Comparison of ENCODE assay signal across 8 cellular contexts in genomic region chr12:124919646-124920352, GRCh38. TPM values are rescaled to one million over a fixed set of nuclear protein-coding genes. Genes with fewer than 3 reads are reported as not detected.
DNase-seq lines count a peak whose midpoint lies in the region; ATAC-seq and TF ChIP-seq lines count a peak whose summit lies in the region.

No MANE protein-coding gene starts in this region.

- H3K27me3 Mint-ChIP-seq in T-helper 2 cell treated with Interferon-gamma antibody and Interleukin-4, amounts not matched to agents 5 μg/mL and 100 μg/mL, for 36 hours (ENCODE audit: low read depth), result peaks cover 4% of the 10 kb centered on the region

- no peak for TF ChIP-seq POLR2A in prostate gland (IDR thresholded peaks at IDR 0.05)

- H3K4me1 ChIP-seq in esophagus (ENCODE audit: control insufficient read depth in 2 of 2, insufficient read depth in 2 of 2, low read length in 1 of 2) (peaks cover 0 to 4% of the 10 kb centered on the region in 2 donors), prostate gland (replicated peaks) (peaks cover 4% of the 10 kb centered on the region)

- H3K27me3 ChIP-seq in esophagus (ENCODE audit: control insufficient read depth in 1 of 2, insufficient read depth in 2 of 2, low read length in 2 of 2) (no peaks in the 10 kb centered on the region), prostate gland (replicated peaks; ENCODE audit: insufficient read depth) (no peaks in the 10 kb centered on the region)

- peaks cover 59% of the 10 kb centered on the region for H3K4me1 Mint-ChIP-seq in T-helper 2 cell treated with Interferon-gamma antibody and Interleukin-4, amounts not matched to agents 5 μg/mL and 100 μg/mL, for 36 hours (ENCODE audit: low read depth)

- H3K9me3 ChIP-seq in esophagus (ENCODE audit: control insufficient read depth in 2 of 2, insufficient read depth in 1 of 2, low read depth in 1 of 2, low read length in 1 of 2) (no peaks in the 10 kb centered on the region), prostate gland (no peaks in the 10 kb centered on the region)

- no peaks in the 10 kb centered on the region for H3K36me3 ChIP-seq in esophagus (ENCODE audit: control insufficient read depth in 2 of 2, insufficient read depth in 2 of 2, low read length in 1 of 2)
- no peaks in the 10 kb centered on the region for H3K36me3 ChIP-seq in prostate gland

- peak overlapping the region in 1 of 2 donors; percentile 37 for H3K4me3 ChIP-seq in esophagus (ENCODE audit: low read depth in 1 of 2, low read length in 2 of 2)
- H3K4me3 ChIP-seq in prostate gland, result no peak overlapping the region

- H3K9me3 Mint-ChIP-seq in T-helper 2 cell treated with Interferon-gamma antibody and Interleukin-4, amounts not matched to agents 5 μg/mL and 100 μg/mL, for 36 hours, result no peaks in the 10 kb centered on the region

- H3K36me3 Mint-ChIP-seq in T-helper 2 cell treated with Interferon-gamma antibody and Interleukin-4, amounts not matched to agents 5 μg/mL and 100 μg/mL, for 36 hours (ENCODE audit: low read depth), result no peaks in the 10 kb centered on the region

- DNase-seq in T-helper 2 cell treated with Interferon-gamma antibody and Interleukin-4, amounts not matched to agents 5 μg/mL and 100 μg/mL, for 36 hours (ENCODE audit: low spot score), result peak; percentile 74
- DNase-seq in prostate gland (ENCODE audit: low spot score) (no peak), DMS 273 treated with DMSO at 0.1 percent for 48 hours (lab: John Stamatoyannopoulos, UW) (no peak), SIG-M5 (lab: John Stamatoyannopoulos, UW) (no peak)
- no peak for DNase-seq in stimulated activated naive CD4-positive, alpha-beta T cell (lab: John Stamatoyannopoulos, UW)

- ATAC-seq in GM21529 (IDR thresholded peaks at IDR 0.05; ENCODE audit: unreplicated experiment) (peak; percentile 9), HG03469 (IDR thresholded peaks at IDR 0.05; ENCODE audit: unreplicated experiment) (no peak)

- WGBS in esophagus, 2 donors, result 45 to 47% methylated on average over 15 of the region's 15 CpGs
- 63% methylated on average over 15 of the region's 15 CpGs for WGBS in prostate gland

- H3K27ac ChIP-seq in esophagus (ENCODE audit: low read depth in 2 of 2, low read length in 1 of 2) (peak overlapping the region; percentile 99 to 100), prostate gland (peak overlapping the region; percentile 99 to 100)

- peak overlapping the region; percentile 90 for H3K4me3 Mint-ChIP-seq in T-helper 2 cell treated with Interferon-gamma antibody and Interleukin-4, amounts not matched to agents 5 μg/mL and 100 μg/mL, for 36 hours

- H3K27ac Mint-ChIP-seq in T-helper 2 cell treated with Interferon-gamma antibody and Interleukin-4, amounts not matched to agents 5 μg/mL and 100 μg/mL, for 36 hours, result peak overlapping the region; percentile 100

- intact Hi-C loops in prostate gland (cut with DNase I), result no loop called here

- no peak for TF ChIP-seq CTCF in prostate gland (IDR thresholded peaks at IDR 0.05)

RNA-seq across cellular contexts. Expression of gene UBC, which starts 5.3 kb away (rescaled TPM):
- polyA plus RNA-seq in esophagus, result 1,000 to 10,000 TPM; 1,354 to 1,419 TPM
- total RNA-seq in prostate gland, result 1,000 to 10,000 TPM in 1 of 2 donors, 100 to 1,000 TPM in 1; 854 to 1,154 TPM

RNA-seq across cellular contexts. Expression of gene SCARB1, which starts 56.1 kb away (rescaled TPM):
- polyA plus RNA-seq in esophagus, result 1 to 10 TPM; 7.4 to 8.6 TPM
- 10 to 100 TPM; 28.0 to 44.4 TPM for total RNA-seq in prostate gland
